ENCODE assay signal across 23 cellular contexts in the genomic region with DNA sequence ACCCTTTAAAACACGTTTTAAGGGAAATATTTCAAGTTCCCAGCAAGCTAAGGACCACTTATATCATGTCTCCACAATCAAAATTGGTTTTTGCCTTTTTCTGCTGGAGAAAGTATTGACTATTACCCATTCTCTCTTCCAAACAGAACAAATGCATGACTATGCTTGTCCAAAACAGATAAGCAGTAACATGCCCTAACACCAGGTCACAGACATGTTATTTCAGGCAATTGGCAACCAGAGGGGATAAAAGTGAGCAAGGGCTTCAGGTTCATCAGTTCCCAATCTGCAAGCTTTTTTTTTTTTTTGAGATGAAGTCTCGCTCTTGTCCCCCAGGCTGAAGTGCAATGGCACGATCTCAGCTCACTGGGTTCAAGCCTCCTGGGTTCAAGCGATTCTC.
"Had no signal": no experiment of that assay in that cellular context is flagged by ENCODE, and none has a peak within 500 bp of the region (broad histone marks: within the 10 kb centered on the region; RNA-seq: fewer than 3 reads in every experiment).

No MANE protein-coding gene starts in this region.

- H3K36me3 ChIP-seq: ascending aorta, Peyer's patch had no signal

- H3K9me3 Mint-ChIP-seq: activated naive CD4-positive, alpha-beta T cell treated with anti-CD3 and anti-CD28 coated beads, Interleukin-2, amount 50 U/mL, for 24 hours; activated T-cell treated with anti-CD3 and anti-CD28 coated beads, Interleukin-2, amount 50 U/mL, for 24 hours; activated T-helper 1 cell treated with anti-CD3 and anti-CD28 coated beads, Interleukin-12 subunit alpha, Interleukin-12 subunit beta, Interleukin-2, Interleukin-4 antibody, amounts not matched to agents 30 ng/mL and 10 ng/mL and 1 ng/mL, durations not matched to agents 14 hours and 24 hours and 36 hours; IgD-negative memory B cell; T-helper 1 cell treated with Interleukin-12 subunit alpha and Interleukin-12 subunit beta and Interleukin-4 antibody, amounts not matched to agents 30 μg/mL and 1 μg/mL, for 36 hours had no signal

- H3K27me3 Mint-ChIP-seq: activated naive CD4-positive, alpha-beta T cell treated with anti-CD3 and anti-CD28 coated beads, Interleukin-2, amount 50 U/mL, for 24 hours; activated T-cell treated with anti-CD3 and anti-CD28 coated beads, Interleukin-2, amount 50 U/mL, for 24 hours; IgD-negative memory B cell had no signal

- H3K4me3 Mint-ChIP-seq: activated CD8-positive, alpha-beta T cell treated with anti-CD3 and anti-CD28 coated beads, Interleukin-2, amount 10 ng/mL, durations not matched to agents 7 days and 5 days; activated naive CD4-positive, alpha-beta T cell treated with anti-CD3 and anti-CD28 coated beads, Interleukin-2, amount 50 U/mL, for 24 hours; activated T-cell treated with anti-CD3 and anti-CD28 coated beads, Interleukin-2, amount 50 U/mL, for 24 hours; activated T-helper 1 cell treated with anti-CD3 and anti-CD28 coated beads, Interleukin-12 subunit alpha, Interleukin-12 subunit beta, Interleukin-2, Interleukin-4 antibody, amounts not matched to agents 30 ng/mL and 10 ng/mL and 1 ng/mL, durations not matched to agents 14 hours and 24 hours and 36 hours; IgD-negative memory B cell; T-helper 1 cell treated with Interleukin-12 subunit alpha and Interleukin-12 subunit beta and Interleukin-4 antibody, amounts not matched to agents 30 μg/mL and 1 μg/mL, for 36 hours had no signal

- ATAC-seq: activated CD8-positive, alpha-beta T cell treated with anti-CD3 and anti-CD28 coated beads, Interleukin-2, amount 10 ng/mL, durations not matched to agents 7 days and 5 days; body of pancreas had no signal

- H3K4me1 ChIP-seq: ascending aorta, body of pancreas, Peyer's patch had no signal

- H3K4me3 ChIP-seq: ascending aorta, body of pancreas, MG63, Peyer's patch had no signal

- H3K9me3 ChIP-seq: ascending aorta, body of pancreas, MG63, Peyer's patch had no signal

- H3K36me3 Mint-ChIP-seq: IgD-negative memory B cell had no signal

- DNase-seq: activated CD4-positive, alpha-beta T cell treated with anti-CD3 and anti-CD28 coated beads for 48 hours; activated CD4-positive, alpha-beta T cell treated with anti-CD3 and anti-CD28 coated beads, Interleukin-2, amount 50 U/mL, for 4 hours; activated CD4-positive, CD25-positive, alpha-beta regulatory T cell treated with anti-CD3 and anti-CD28 coated beads, Interleukin-2, amount 50 U/mL, for 72 hours; activated CD8-positive, alpha-beta T cell treated with anti-CD3 and anti-CD28 coated beads, Interleukin-2, amount 10 ng/mL, durations not matched to agents 7 days and 5 days; activated effector memory CD4-positive, alpha-beta T cell treated with Interleukin-2 at 50 U/mL for 16 hours; activated naive CD4-positive, alpha-beta T cell; activated T-cell treated with anti-CD3 and anti-CD28 coated beads, Interleukin-2, amount 50 U/mL, for 24 hours; body of pancreas; MG63; NCI-H1105; NCI-H1436; NCI-H1694 treated with DMSO at 0.1 percent for 48 hours; NCI-H2029 treated with DMSO at 0.1 percent for 48 hours; NCI-H446; NCI-H524; Peyer's patch; SHP77 treated with DMSO at 0.1 percent for 48 hours had no signal

- H3K27me3 ChIP-seq: ascending aorta, body of pancreas, MG63, Peyer's patch had no signal

- H3K27ac Mint-ChIP-seq: activated CD8-positive, alpha-beta T cell treated with anti-CD3 and anti-CD28 coated beads, Interleukin-2, amount 10 ng/mL, durations not matched to agents 7 days and 5 days; activated naive CD4-positive, alpha-beta T cell treated with anti-CD3 and anti-CD28 coated beads, Interleukin-2, amount 50 U/mL, for 24 hours; activated T-cell treated with anti-CD3 and anti-CD28 coated beads, Interleukin-2, amount 50 U/mL, for 24 hours; activated T-helper 1 cell treated with anti-CD3 and anti-CD28 coated beads, Interleukin-12 subunit alpha, Interleukin-12 subunit beta, Interleukin-2, Interleukin-4 antibody, amounts not matched to agents 30 ng/mL and 10 ng/mL and 1 ng/mL, durations not matched to agents 14 hours and 24 hours and 36 hours; IgD-negative memory B cell; T-helper 1 cell treated with Interleukin-12 subunit alpha and Interleukin-12 subunit beta and Interleukin-4 antibody, amounts not matched to agents 30 μg/mL and 1 μg/mL, for 36 hours had no signal

- H3K27ac ChIP-seq: ascending aorta, body of pancreas, KMS-11, Peyer's patch had no signal
